Comparison of ENCODE assay signal across 8 cellular contexts in genomic region chr1:200409761-200410565, GRCh38. TPM values are rescaled to one million over a fixed set of nuclear protein-coding genes. Genes with fewer than 3 reads are reported as not detected.
A peak's percentile ranks its signal among the peaks of the same experiment; 100 is the strongest.
DNase-seq lines count a peak whose midpoint lies in the region; ATAC-seq and TF ChIP-seq lines count a peak whose summit lies in the region.

ZNF281 (minus strand) TSS chr1:200410036; CDS start chr1:200409705, 331 bp downstream.

- peak within 1 kb of the TSS; percentile 96 for H3K4me3 Mint-ChIP-seq in activated naive CD4-positive, alpha-beta T cell treated with anti-CD3 and anti-CD28 coated beads for 36 hours

- intact Hi-C loops in activated naive CD4-positive, alpha-beta T cell treated with anti-CD3 and anti-CD28 coated beads for 36 hours (cut with micrococcal nuclease): loop anchor here (1.0 to 2.0 kb wide), 8 partner anchors 38 to 469 kb away; no protein-coding TSS in a partner anchor

- no peak for TF ChIP-seq EP300 in gastroesophageal sphincter (IDR thresholded peaks at IDR 0.05)

- H3K4me3 ChIP-seq in GM08714 (ENCODE audit: low read length) (peak within 1 kb of the TSS; percentile 91), SK-N-MC (peak within 1 kb of the TSS; percentile 95), gastroesophageal sphincter (peak within 1 kb of the TSS; percentile 58 to 80), neutrophil (ENCODE audit: low read depth in 1 of 2, low read length in 1 of 2) (peak within 1 kb of the TSS; percentile 92 to 93)

- DNase-seq in NCI-H1048 (lab: John Stamatoyannopoulos, UW): peak; percentile 99
- peak; percentile 67 for DNase-seq in SK-N-MC (ENCODE audit: low read depth, low spot score)
- DNase-seq in activated naive CD4-positive, alpha-beta T cell treated with anti-CD3 and anti-CD28 coated beads for 36 hours: peak; percentile 96

- H3K4me1 Mint-ChIP-seq in activated naive CD4-positive, alpha-beta T cell treated with anti-CD3 and anti-CD28 coated beads for 36 hours (ENCODE audit: low read depth): peaks cover 48% of the 10 kb centered on the region

- H3K36me3 ChIP-seq in SK-N-MC (ENCODE audit: insufficient read depth, low read length) (peaks cover 41% of the 10 kb centered on the region), gastroesophageal sphincter (no peaks in the 10 kb centered on the region), neutrophil (peaks cover 8% of the 10 kb centered on the region)

- H3K9me3 Mint-ChIP-seq in activated naive CD4-positive, alpha-beta T cell treated with anti-CD3 and anti-CD28 coated beads for 36 hours: no peaks in the 10 kb centered on the region

- TF ChIP-seq POLR2A in gastroesophageal sphincter (IDR thresholded peaks at IDR 0.05): peak; percentile 42 to 48

- TF ChIP-seq CTCF in gastroesophageal sphincter (IDR thresholded peaks at IDR 0.05) (no peak), neutrophil (IDR thresholded peaks at IDR 0.05) (no peak), subcutaneous adipose tissue (IDR thresholded peaks at IDR 0.05; ENCODE audit: low read depth) (no peak)

- H3K36me3 Mint-ChIP-seq in activated naive CD4-positive, alpha-beta T cell treated with anti-CD3 and anti-CD28 coated beads for 36 hours (ENCODE audit: low read depth): peaks cover 32% of the 10 kb centered on the region

- WGBS in gastroesophageal sphincter (ENCODE audit: low coverage in 1 of 2), 2 donors: 0% methylated on average over 8 to 12 of the region's 54 CpGs

- peak within 1 kb of the TSS; percentile 92 for H3K9ac ChIP-seq in SK-N-MC (ENCODE audit: insufficient read length)

- CTCF ChIA-PET in activated naive CD4-positive, alpha-beta T cell treated with anti-CD3 and anti-CD28 coated beads for 36 hours (lab: Charles Lee): no interaction called here

- H3K4me1 ChIP-seq in gastroesophageal sphincter: peaks cover 23 to 51% (median 24%) of the 10 kb centered on the region in 3 donors
- peaks cover 50 to 55% of the 10 kb centered on the region in 2 experiments for H3K4me1 ChIP-seq in neutrophil (ENCODE audit: control insufficient read depth in 1 of 2, insufficient read depth in 1 of 2, low read depth in 1 of 2, low read length in 1 of 2)

- peak; percentile 94 for ATAC-seq in HG02588 (IDR thresholded peaks at IDR 0.05; ENCODE audit: unreplicated experiment)
- ATAC-seq in gastroesophageal sphincter: peak; percentile 99

- no peaks in the 10 kb centered on the region for H3K27me3 ChIP-seq in gastroesophageal sphincter
- H3K27me3 ChIP-seq in neutrophil: no peaks in the 10 kb centered on the region

- peak within 1 kb of the TSS; percentile 93 for H3K27ac Mint-ChIP-seq in activated naive CD4-positive, alpha-beta T cell treated with anti-CD3 and anti-CD28 coated beads for 36 hours

- H3K27ac ChIP-seq in SK-N-MC: peak within 1 kb of the TSS; percentile 79
- H3K27ac ChIP-seq in gastroesophageal sphincter: peak within 1 kb of the TSS; percentile 60 to 91 (median 86)
- H3K27ac ChIP-seq in neutrophil: peak within 1 kb of the TSS; percentile 89

- no peaks in the 10 kb centered on the region for H3K9me3 ChIP-seq in SK-N-MC (ENCODE audit: low read depth, low read length)
- no peaks in the 10 kb centered on the region for H3K9me3 ChIP-seq in gastroesophageal sphincter
- H3K9me3 ChIP-seq in neutrophil: no peaks in the 10 kb centered on the region

- no peaks in the 10 kb centered on the region for H3K27me3 Mint-ChIP-seq in activated naive CD4-positive, alpha-beta T cell treated with anti-CD3 and anti-CD28 coated beads for 36 hours (ENCODE audit: low read depth)

RNA-seq across cellular contexts. Expression of gene ZNF281, which starts in this region (rescaled TPM):
- total RNA-seq in activated naive CD4-positive, alpha-beta T cell treated with anti-CD3 and anti-CD28 coated beads for 36 hours: 1 to 10 TPM; 6.4 to 7.5 TPM
- total RNA-seq in gastroesophageal sphincter: 10 to 100 TPM; 12.1 to 13.4 (median 13.2) TPM
- total RNA-seq in subcutaneous adipose tissue: 10 to 100 TPM in 3 of 4 donors, 1 to 10 TPM in 1; 8.3 to 20.4 (median 14.8) TPM

Comparison
In these comparisons a context has a peak if more than half of its experiments do, and no peak if none do; other contexts are left out.
1. Peak in every context shown above with its lines: DNase-seq, ATAC-seq, H3K4me3 ChIP-seq and H3K27ac ChIP-seq.